ENCODE assay signal across 25 cellular contexts in the genomic region with DNA sequence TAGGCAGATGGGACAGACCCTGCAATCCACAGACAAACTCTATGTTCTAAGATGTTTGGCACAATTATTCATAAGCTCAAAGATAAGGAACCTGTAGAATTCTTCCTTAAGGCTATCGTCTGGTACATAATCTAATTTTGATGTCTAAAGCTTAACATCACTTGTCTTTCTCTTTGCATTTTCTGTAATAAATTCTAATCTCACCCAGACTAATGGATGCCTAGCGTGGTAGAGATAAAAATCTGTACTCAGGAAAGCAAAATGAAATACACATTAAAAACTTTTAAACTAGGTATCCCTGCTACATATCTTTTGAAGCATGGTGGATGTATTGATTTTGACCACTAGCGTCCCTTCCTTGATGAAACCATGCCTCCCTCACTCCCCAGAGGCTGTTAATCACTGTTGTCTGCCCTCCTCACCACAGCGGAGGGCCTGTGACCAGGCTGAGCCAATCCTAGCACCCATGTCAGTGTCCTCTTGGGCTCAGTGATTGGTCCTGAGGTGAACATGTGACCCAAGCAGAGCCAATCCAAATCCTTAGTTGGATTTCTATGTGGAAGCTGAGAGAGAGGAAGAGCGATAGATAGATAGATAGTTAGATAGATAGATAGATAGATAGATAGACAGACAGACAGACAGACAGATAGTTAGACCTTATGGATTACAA.
DNase-seq lines count a peak whose midpoint lies in the region; ATAC-seq and TF ChIP-seq lines count a peak whose summit lies in the region.
"Had no signal": no experiment of that assay in that cellular context is flagged by ENCODE, and none has a peak within 500 bp of the region (broad histone marks: within the 10 kb centered on the region; RNA-seq: fewer than 3 reads in every experiment).

No MANE protein-coding gene starts in this region.

- no peak overlapping the region for H3K4me3 Mint-ChIP-seq in mesothelial cell of epicardium
- no peak overlapping the region for H3K4me3 Mint-ChIP-seq in CD4-positive, alpha-beta memory T cell
- H3K4me3 Mint-ChIP-seq: activated CD4-positive, alpha-beta T cell treated with anti-CD3 and anti-CD28 coated beads for 36 hours; activated T-helper 1 cell treated with anti-CD3 and anti-CD28 coated beads, Interleukin-12 subunit alpha, Interleukin-12 subunit beta, Interleukin-2, Interleukin-4 antibody, amounts not matched to agents 30 ng/mL and 10 ng/mL and 1 ng/mL, durations not matched to agents 14 hours and 24 hours and 36 hours; immature natural killer cell; neural crest cell; T-cell had no signal

- WGBS in body of pancreas, 2 donors, result 72 to 89% methylated on average over 5 of the region's 5 CpGs

- H3K4me3 ChIP-seq in body of pancreas (no peak overlapping the region), right atrium auricular region (no peak overlapping the region)
- H3K4me3 ChIP-seq in CD4-positive, alpha-beta memory T cell (ENCODE audit: low read length in 2 of 2), result no peak overlapping the region
- H3K4me3 ChIP-seq: heart left ventricle, sigmoid colon, uterus had no signal

- no peak for ATAC-seq in body of pancreas
- ATAC-seq: activated CD4-positive, alpha-beta T cell treated with anti-CD3 and anti-CD28 coated beads for 36 hours; HepG2; T-cell had no signal

- DNase-seq in G401 (ENCODE audit: low spot score) (peak; percentile 61), body of pancreas (no peak), mesothelial cell of epicardium (ENCODE audit: low spot score in 2 of 2, unreplicated experiment in 2 of 2) (no peak), right atrium auricular region (ENCODE audit: low spot score) (no peak), NCI-H2227 (lab: John Stamatoyannopoulos, UW; ENCODE audit: unreplicated experiment) (no peak)
- no peak for DNase-seq in CD4-positive, alpha-beta memory T cell
- DNase-seq: activated CD4-positive, alpha-beta T cell treated with anti-CD3 and anti-CD28 coated beads for 36 hours; activated naive CD4-positive, alpha-beta T cell treated with anti-CD3 and anti-CD28 coated beads, Interleukin-2, amount 50 U/mL, for 16 hours; central memory CD4-positive, alpha-beta T cell; DMS79; heart left ventricle; immature natural killer cell; left ventricle myocardium superior; NCI-H1417; NCI-H774; sigmoid colon; stimulated activated CD4-positive, alpha-beta T cell treated with anti-CD3 and anti-CD28 coated beads, Interleukin-15, amount 100 ng/mL, for 24 hours; T-cell; uterus had no signal

- no peaks in the 10 kb centered on the region for H3K36me3 ChIP-seq in body of pancreas (replicated peaks in 1 of 2; ENCODE audit: insufficient read depth in 1 of 2, low read depth in 2 of 2)
- H3K36me3 ChIP-seq in right atrium auricular region, result peaks cover 19% of the 10 kb centered on the region
- H3K36me3 ChIP-seq in CD4-positive, alpha-beta memory T cell (ENCODE audit: insufficient read depth, low read length), result peaks cover 3% of the 10 kb centered on the region
- H3K36me3 ChIP-seq: sigmoid colon, uterus had no signal

- TF ChIP-seq CTCF in body of pancreas (IDR thresholded peaks at IDR 0.05) (no peak), mesothelial cell of epicardium (IDR thresholded peaks at IDR 0.05; ENCODE audit: unreplicated experiment) (no peak), right atrium auricular region (IDR thresholded peaks at IDR 0.05) (no peak)

- peaks cover 10% of the 10 kb centered on the region for H3K9me3 Mint-ChIP-seq in mesothelial cell of epicardium
- H3K9me3 Mint-ChIP-seq in CD4-positive, alpha-beta memory T cell, result peaks cover 0 to 2% (median 0%) of the 10 kb centered on the region in 8 donors
- H3K9me3 Mint-ChIP-seq: immature natural killer cell had no signal

- H3K27ac ChIP-seq in body of pancreas (peak overlapping the region; percentile 9 to 68 (median 24)), right atrium auricular region (no peak overlapping the region)
- H3K27ac ChIP-seq in CD4-positive, alpha-beta memory T cell (ENCODE audit: low read depth, low read length), result no peak overlapping the region
- H3K27ac ChIP-seq: epithelial cell of prostate, HL-60, uterus had no signal

- POLR2A ChIA-PET in CD4-positive, alpha-beta memory T cell (lab: Charles Lee; ENCODE audit: partially characterized antibody), result no interaction called here

- H3K27ac Mint-ChIP-seq in mesothelial cell of epicardium, result peak overlapping the region; percentile 7
- peak overlapping the region in 1 of 7 donors; percentile 5 for H3K27ac Mint-ChIP-seq in CD4-positive, alpha-beta memory T cell
- H3K27ac Mint-ChIP-seq: activated CD4-positive, alpha-beta T cell treated with anti-CD3 and anti-CD28 coated beads for 36 hours; activated T-helper 1 cell treated with anti-CD3 and anti-CD28 coated beads, Interleukin-12 subunit alpha, Interleukin-12 subunit beta, Interleukin-2, Interleukin-4 antibody, amounts not matched to agents 30 ng/mL and 10 ng/mL and 1 ng/mL, durations not matched to agents 14 hours and 24 hours and 36 hours; immature natural killer cell; T-cell had no signal

- in situ Hi-C loops in G401 (cut with HindIII; ENCODE audit: low sequenced_read_pairs), result no loop called here

- H3K4me1 ChIP-seq in body of pancreas, result peaks cover 22% of the 10 kb centered on the region
- peaks cover 0 to 13% of the 10 kb centered on the region in 2 donors for H3K4me1 ChIP-seq in right atrium auricular region
- no peaks in the 10 kb centered on the region for H3K4me1 ChIP-seq in CD4-positive, alpha-beta memory T cell (ENCODE audit: insufficient read depth, low read length)

- no peaks in the 10 kb centered on the region for H3K9me3 ChIP-seq in body of pancreas
- no peaks in the 10 kb centered on the region for H3K9me3 ChIP-seq in right atrium auricular region
- no peaks in the 10 kb centered on the region for H3K9me3 ChIP-seq in CD4-positive, alpha-beta memory T cell (ENCODE audit: control insufficient read depth in 1 of 2, low read length in 2 of 2)
- H3K9me3 ChIP-seq: sigmoid colon, uterus had no signal

- no peak for TF ChIP-seq RAD21 in Ishikawa (IDR thresholded peaks at IDR 0.05; ENCODE audit: low read depth)

- intact Hi-C loops in body of pancreas (cut with DNase I), result no loop called here
- intact Hi-C loops in CD4-positive, alpha-beta memory T cell (cut with micrococcal nuclease), result no loop called here

- peaks cover 13% of the 10 kb centered on the region for H3K4me1 Mint-ChIP-seq in mesothelial cell of epicardium
- H3K4me1 Mint-ChIP-seq in CD4-positive, alpha-beta memory T cell, result no peaks in the 10 kb centered on the region
- H3K4me1 Mint-ChIP-seq: immature natural killer cell, neural crest cell, T-cell had no signal

- no peak for TF ChIP-seq POLR2A in body of pancreas (IDR thresholded peaks at IDR 0.05)

- H3K36me3 Mint-ChIP-seq in mesothelial cell of epicardium, result peaks cover 75% of the 10 kb centered on the region
- H3K36me3 Mint-ChIP-seq in CD4-positive, alpha-beta memory T cell, result peaks cover 50 to 71% of the 10 kb centered on the region in 2 donors

- no peak for TF ChIP-seq EP300 in Ishikawa (IDR thresholded peaks at IDR 0.05; ENCODE audit: borderline replicate concordance)

- H3K27me3 ChIP-seq in body of pancreas, result no peaks in the 10 kb centered on the region
- H3K27me3 ChIP-seq in right atrium auricular region, result no peaks in the 10 kb centered on the region
- H3K27me3 ChIP-seq in CD4-positive, alpha-beta memory T cell (ENCODE audit: insufficient read depth, low read length), result no peaks in the 10 kb centered on the region
- H3K27me3 ChIP-seq: heart left ventricle, sigmoid colon, uterus had no signal

- CTCF ChIA-PET in CD4-positive, alpha-beta memory T cell (lab: Charles Lee; ENCODE audit: partially characterized antibody), result no interaction called here

- no peaks in the 10 kb centered on the region for H3K27me3 Mint-ChIP-seq in mesothelial cell of epicardium (ENCODE audit: low read depth)
- no peaks in the 10 kb centered on the region for H3K27me3 Mint-ChIP-seq in CD4-positive, alpha-beta memory T cell
- H3K27me3 Mint-ChIP-seq: activated CD4-positive, alpha-beta T cell treated with anti-CD3 and anti-CD28 coated beads for 36 hours; T-cell had no signal

TF ChIP-seq in Ishikawa, 13 proteins besides CTCF, POLR2A, EP300 and RAD21:
- no peak for TF ChIP-seq TEAD4 (IDR thresholded peaks at IDR 0.05)
- TF ChIP-seq, protein P1, sequence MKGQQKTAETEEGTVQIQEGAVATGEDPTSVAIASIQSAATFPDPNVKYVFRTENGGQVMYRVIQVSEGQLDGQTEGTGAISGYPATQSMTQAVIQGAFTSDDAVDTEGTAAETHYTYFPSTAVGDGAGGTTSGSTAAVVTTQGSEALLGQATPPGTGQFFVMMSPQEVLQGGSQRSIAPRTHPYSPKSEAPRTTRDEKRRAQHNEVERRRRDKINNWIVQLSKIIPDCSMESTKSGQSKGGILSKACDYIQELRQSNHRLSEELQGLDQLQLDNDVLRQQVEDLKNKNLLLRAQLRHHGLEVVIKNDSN (IDR thresholded peaks at IDR 0.05), result peak; percentile 78
- TF ChIP-seq, protein P2, sequence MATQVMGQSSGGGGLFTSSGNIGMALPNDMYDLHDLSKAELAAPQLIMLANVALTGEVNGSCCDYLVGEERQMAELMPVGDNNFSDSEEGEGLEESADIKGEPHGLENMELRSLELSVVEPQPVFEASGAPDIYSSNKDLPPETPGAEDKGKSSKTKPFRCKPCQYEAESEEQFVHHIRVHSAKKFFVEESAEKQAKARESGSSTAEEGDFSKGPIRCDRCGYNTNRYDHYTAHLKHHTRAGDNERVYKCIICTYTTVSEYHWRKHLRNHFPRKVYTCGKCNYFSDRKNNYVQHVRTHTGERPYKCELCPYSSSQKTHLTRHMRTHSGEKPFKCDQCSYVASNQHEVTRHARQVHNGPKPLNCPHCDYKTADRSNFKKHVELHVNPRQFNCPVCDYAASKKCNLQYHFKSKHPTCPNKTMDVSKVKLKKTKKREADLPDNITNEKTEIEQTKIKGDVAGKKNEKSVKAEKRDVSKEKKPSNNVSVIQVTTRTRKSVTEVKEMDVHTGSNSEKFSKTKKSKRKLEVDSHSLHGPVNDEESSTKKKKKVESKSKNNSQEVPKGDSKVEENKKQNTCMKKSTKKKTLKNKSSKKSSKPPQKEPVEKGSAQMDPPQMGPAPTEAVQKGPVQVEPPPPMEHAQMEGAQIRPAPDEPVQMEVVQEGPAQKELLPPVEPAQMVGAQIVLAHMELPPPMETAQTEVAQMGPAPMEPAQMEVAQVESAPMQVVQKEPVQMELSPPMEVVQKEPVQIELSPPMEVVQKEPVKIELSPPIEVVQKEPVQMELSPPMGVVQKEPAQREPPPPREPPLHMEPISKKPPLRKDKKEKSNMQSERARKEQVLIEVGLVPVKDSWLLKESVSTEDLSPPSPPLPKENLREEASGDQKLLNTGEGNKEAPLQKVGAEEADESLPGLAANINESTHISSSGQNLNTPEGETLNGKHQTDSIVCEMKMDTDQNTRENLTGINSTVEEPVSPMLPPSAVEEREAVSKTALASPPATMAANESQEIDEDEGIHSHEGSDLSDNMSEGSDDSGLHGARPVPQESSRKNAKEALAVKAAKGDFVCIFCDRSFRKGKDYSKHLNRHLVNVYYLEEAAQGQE (IDR thresholded peaks at IDR 0.05; ENCODE audit: low read depth), result no peak

Comparison
In these comparisons a context has a peak if more than half of its experiments do, and no peak if none do; other contexts are left out.
1. H3K27ac ChIP-seq: peak in body of pancreas (4 of 4); none in right atrium auricular region (0 of 2) and CD4-positive, alpha-beta memory T cell (single experiment).